9 cellular contexts compared by ENCODE assay signal in the genomic region with DNA sequence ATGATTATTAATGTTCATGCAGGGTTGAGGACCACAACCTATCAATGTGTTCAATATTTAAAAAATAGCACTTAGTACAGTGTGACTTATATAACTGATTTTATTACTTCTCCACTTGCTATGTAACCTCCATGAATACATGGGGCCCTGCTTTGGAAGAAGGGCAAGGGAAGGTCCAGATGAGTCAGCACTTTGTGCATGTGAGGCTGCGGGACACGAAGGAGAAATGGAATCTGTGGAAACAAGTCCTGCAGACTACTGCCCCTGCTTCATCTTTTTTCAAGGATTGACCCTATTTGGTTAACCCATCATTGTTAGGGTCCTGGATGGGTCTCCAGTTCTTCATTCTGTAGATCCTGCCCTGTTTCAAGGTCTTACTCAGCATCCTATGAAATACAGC. TPM values are rescaled to one million over a fixed set of nuclear protein-coding genes. Genes with fewer than 3 reads are reported as not detected.
DNase-seq lines count a peak whose midpoint lies in the region; ATAC-seq and TF ChIP-seq lines count a peak whose summit lies in the region.
"Had no signal": no experiment of that assay in that cellular context is flagged by ENCODE, and none has a peak within 500 bp of the region (broad histone marks: within the 10 kb centered on the region; RNA-seq: fewer than 3 reads in every experiment).

No MANE protein-coding gene starts in this region.

- POLR2A ChIA-PET in CD4-positive, alpha-beta T cell (lab: Charles Lee): interaction anchor here (0.6 to 1.1 kb wide), 2 partner anchors 20 to 207 kb away, joined by 3 to 4 read pairs; a partner anchor contains a TSS

- no peak overlapping the region for H2AFZ ChIP-seq in KMS-11 (ENCODE audit: low read depth)

- no peak for DNase-seq in CD4-positive, alpha-beta T cell
- DNase-seq in cardiac fibroblast (ENCODE audit: low read depth in 2 of 2): peak; percentile 80 to 84
- DNase-seq in naive B cell: no peak
- no peak for DNase-seq in NCI-H187 (lab: John Stamatoyannopoulos, UW)
- no peak for DNase-seq in NCI-H524 (lab: John Stamatoyannopoulos, UW)

- CTCF ChIA-PET in CD4-positive, alpha-beta T cell (lab: Charles Lee): interaction anchor here (1.8 kb wide), 1 partner anchor 22 kb away, joined by 6 read pairs; no protein-coding TSS in a partner anchor

- H3K27ac Mint-ChIP-seq in CD4-positive, alpha-beta T cell: peak overlapping the region; percentile 100
- peak overlapping the region in 1 of 6 donors; percentile 72 for H3K27ac Mint-ChIP-seq in naive B cell

- no peaks in the 10 kb centered on the region; the same call in 1 of the 2 replicates for H3K79me2 ChIP-seq in KMS-11 (ENCODE audit: insufficient read depth, low read depth)

- H3K4me1 Mint-ChIP-seq in CD4-positive, alpha-beta T cell (ENCODE audit: low read depth): peaks cover 73% of the 10 kb centered on the region
- peaks cover 16 to 40% (median 32%) of the 10 kb centered on the region in 3 donors for H3K4me1 Mint-ChIP-seq in naive B cell

- no peaks in the 10 kb centered on the region for H4K20me1 ChIP-seq in KMS-11 (ENCODE audit: insufficient read depth)

- peak overlapping the region; percentile 98 for H3K4me3 Mint-ChIP-seq in CD4-positive, alpha-beta T cell
- peak overlapping the region in 5 of 8 donors; percentile 91 to 95 (median 94) for H3K4me3 Mint-ChIP-seq in naive B cell

- H3K36me3 Mint-ChIP-seq in CD4-positive, alpha-beta T cell (ENCODE audit: low read depth): peaks cover 49% of the 10 kb centered on the region
- H3K36me3 Mint-ChIP-seq in naive B cell: peaks cover 13 to 20% of the 10 kb centered on the region in 2 donors

- H3K27me3 ChIP-seq in CD4-positive, alpha-beta T cell (ENCODE audit: control insufficient read depth, insufficient read depth, low read length): no peaks in the 10 kb centered on the region
- no peaks in the 10 kb centered on the region for H3K27me3 ChIP-seq in KMS-11 (ENCODE audit: insufficient read depth, low read depth)

- ATAC-seq in CD4-positive, alpha-beta T cell (ENCODE audit: poor library complexity): no peak
- no peak for ATAC-seq in naive B cell (ENCODE audit: low read depth in 2 of 2)
- no peak for ATAC-seq in GM21447 (IDR thresholded peaks at IDR 0.05; ENCODE audit: unreplicated experiment)
- no peak for ATAC-seq in HG03139 (IDR thresholded peaks at IDR 0.05; ENCODE audit: unreplicated experiment)
- ATAC-seq: mucosa of descending colon had no signal

- H3K4me1 ChIP-seq in KMS-11 (ENCODE audit: low read depth, poor library complexity, severe bottlenecking): peaks cover 55% of the 10 kb centered on the region

- no peaks in the 10 kb centered on the region for H3K9me3 Mint-ChIP-seq in CD4-positive, alpha-beta T cell
- no peaks in the 10 kb centered on the region for H3K9me3 Mint-ChIP-seq in naive B cell

- no peak for TF ChIP-seq CTCF in CD4-positive, alpha-beta T cell (IDR thresholded peaks at IDR 0.05)
- no peak for TF ChIP-seq CTCF in KMS-11 (conservative IDR thresholded peaks at IDR 0.05; ENCODE audit: low read depth, low read length)
- no peak for TF ChIP-seq CTCF in cardiac fibroblast (IDR thresholded peaks at IDR 0.05; ENCODE audit: low read depth, low read length)

- no peak overlapping the region for H3K9ac ChIP-seq in KMS-11

- no peaks in the 10 kb centered on the region for H3K27me3 Mint-ChIP-seq in CD4-positive, alpha-beta T cell
- H3K27me3 Mint-ChIP-seq in naive B cell: no peaks in the 10 kb centered on the region

- H3K9me3 ChIP-seq in CD4-positive, alpha-beta T cell (ENCODE audit: control insufficient read depth, low read length): no peaks in the 10 kb centered on the region
- H3K9me3 ChIP-seq: mucosa of descending colon had no signal

- no peaks in the 10 kb centered on the region; the same call in 1 of the 2 replicates for H3K36me3 ChIP-seq in KMS-11 (ENCODE audit: insufficient read depth)

- H3K4me3 ChIP-seq in KMS-11 (IDR thresholded peaks at IDR 0.05; ENCODE audit: insufficient read depth, low read depth, low read length): no peak overlapping the region
- H3K4me3 ChIP-seq in cardiac fibroblast (replicated peaks in 1 of 2; ENCODE audit: low read depth in 2 of 2, low read length in 2 of 2): peak overlapping the region; percentile 3 to 85
- H3K4me3 ChIP-seq: mucosa of descending colon had no signal

- H3K27ac ChIP-seq in CD4-positive, alpha-beta T cell (ENCODE audit: low read depth, low read length): no peak overlapping the region
- H3K27ac ChIP-seq in KMS-11: no peak overlapping the region

- intact Hi-C loops in CD4-positive, alpha-beta T cell (cut with DNase I, micrococcal nuclease): loop anchor here in 1 of 2 experiments (2.0 kb wide), 1 partner anchor 50 kb away; no protein-coding TSS in a partner anchor

- H3K4me2 ChIP-seq in KMS-11: peak overlapping the region; percentile 96; the same call in 1 of the 2 replicates

RNA-seq across cellular contexts. Expression of a gene that starts 1.6 kb away (rescaled TPM):
- total RNA-seq in CD4-positive, alpha-beta T cell: 10 to 100 TPM; 37.4 to 37.5 TPM
- polyA plus RNA-seq in naive B cell (ENCODE audit: low read depth in 6 of 6): 10 to 100 TPM; 15.8 to 30.2 (median 21.8) TPM

RNA-seq across cellular contexts. Expression of a gene that starts 56.2 kb away (rescaled TPM):
- 1 to 10 TPM; 6.3 to 6.6 TPM for total RNA-seq in CD4-positive, alpha-beta T cell
- polyA plus RNA-seq in naive B cell (ENCODE audit: low read depth in 6 of 6): 1 to 10 TPM; 4.1 to 5.8 (median 4.9) TPM

Comparison
In these comparisons a context has a peak if more than half of its experiments do, and no peak if none do; other contexts are left out.
1. DNase-seq: peak in cardiac fibroblast (2 of 2); none in CD4-positive, alpha-beta T cell (0 of 10), naive B cell (single experiment), NCI-H187 (0 of 2) and NCI-H524 (0 of 2).